Comparison of ENCODE assay signal across 26 cellular contexts in genomic region chr2:144965172-144965571, GRCh38.
"Had no signal": no experiment of that assay in that cellular context is flagged by ENCODE, and none has a peak within 500 bp of the region (broad histone marks: within the 10 kb centered on the region; RNA-seq: fewer than 3 reads in every experiment).

No MANE protein-coding gene starts in this region.

- H3K36me3 ChIP-seq: esophagus squamous epithelium, gastrocnemius medialis, heart right ventricle, left lung, lower lobe of right lung had no signal

- H3K27me3 ChIP-seq: dorsolateral prefrontal cortex, esophagus squamous epithelium, gastrocnemius medialis, heart right ventricle, left lung had no signal

- ATAC-seq: esophagus mucosa, gastrocnemius medialis, heart right ventricle, left cardiac atrium, left lung, left ventricle myocardium superior, lower lobe of right lung had no signal

- H3K27ac ChIP-seq: coronary artery, dorsolateral prefrontal cortex, epithelial cell of prostate, esophagus squamous epithelium, gastrocnemius medialis, left lung, lower lobe of right lung had no signal

- H3K4me1 ChIP-seq: esophagus squamous epithelium, gastrocnemius medialis, heart right ventricle, left lung, lower lobe of right lung had no signal

- H3K9me3 ChIP-seq: gastrocnemius medialis had no signal

- DNase-seq: dermis blood vessel endothelial cell; dorsolateral prefrontal cortex; effector CD4-positive, alpha-beta T cell; effector memory CD4-positive, alpha-beta T cell; erythroblast; esophagus squamous epithelium; foreskin fibroblast; foreskin melanocyte; gastrocnemius medialis; glutamatergic neuron; head of caudate nucleus; heart right ventricle; hippocampal formation; left cardiac atrium; left lung; left ventricle myocardium superior; lower lobe of right lung; mesenchymal stem cell; midbrain had no signal

- FAIRE-seq: colon, endometrium, islet of Langerhans, keratinocyte had no signal

- H3K4me3 ChIP-seq: coronary artery, dorsolateral prefrontal cortex, esophagus squamous epithelium, gastrocnemius medialis, heart right ventricle, left lung, lower lobe of right lung had no signal
